Comparison of ENCODE assay signal across 1 cellular context in genomic region chr4:31613946-31614623, GRCh38.
TF ChIP-seq lines count a peak whose summit lies in the region.

No MANE protein-coding gene starts in this region.

TF ChIP-seq in HEK293, 187 proteins besides CTCF, POLR2A, EP300 and RAD21 (continued from another document and continues in another):
- TF ChIP-seq INSM2 (tag by site-specific recombination; IDR thresholded peaks at IDR 0.05) (no peak), ZNF404 (tag by site-specific recombination; IDR thresholded peaks at IDR 0.05) (no peak), IKZF3 (tag by site-specific recombination; IDR thresholded peaks at IDR 0.05) (peak; percentile 19; the same call in 1 of the 2 replicates), ZBTB21 (tag by site-specific recombination; IDR thresholded peaks at IDR 0.05) (peak; percentile 87), ZBTB8A (tag by site-specific recombination; IDR thresholded peaks at IDR 0.05) (peak; percentile 67), ZNF274 (IDR thresholded peaks at IDR 0.05; ENCODE audit: low read length) (no peak), ZNF274 (tag by site-specific recombination; IDR thresholded peaks at IDR 0.05; ENCODE audit: borderline replicate concordance) (no peak), OSR2 (tag by site-specific recombination; IDR thresholded peaks at IDR 0.05) (no peak), EGR2 (tag by site-specific recombination; IDR thresholded peaks at IDR 0.05; ENCODE audit: low read depth) (peak; percentile 45; the same call in 1 of the 2 replicates), MZF1 (tag by site-specific recombination; IDR thresholded peaks at IDR 0.05; ENCODE audit: borderline replicate concordance) (no peak), ZNF473 (tag by site-specific recombination; IDR thresholded peaks at IDR 0.05) (no peak), ZNF23 (tag by site-specific recombination; IDR thresholded peaks at IDR 0.05; ENCODE audit: borderline replicate concordance) (no peak), SETDB1 (IDR thresholded peaks at IDR 0.05; ENCODE audit: insufficient read length, low read length) (peak; percentile 77), ZBTB20 (tag by site-specific recombination; IDR thresholded peaks at IDR 0.05) (peak; percentile 45; the same call in 1 of the 2 replicates), SP2 (tag by site-specific recombination; IDR thresholded peaks at IDR 0.05) (peak; percentile 20; the same call in 1 of the 2 replicates), PATZ1 (tag by site-specific recombination; IDR thresholded peaks at IDR 0.05) (peak; percentile 66), GLIS2 (tag by site-specific recombination; IDR thresholded peaks at IDR 0.05) (no peak), ZNF133 (tag by site-specific recombination; IDR thresholded peaks at IDR 0.05) (no peak), ZNF558 (tag by site-specific recombination; IDR thresholded peaks at IDR 0.05) (0 out of 2 replicates have a peak, but pooled peaks have one; percentile 27), ZNF426 (tag by site-specific recombination; IDR thresholded peaks at IDR 0.05) (no peak), ZNF560 (tag by site-specific recombination; IDR thresholded peaks at IDR 0.05; ENCODE audit: borderline replicate concordance) (no peak), ZNF571 (tag by site-specific recombination; IDR thresholded peaks at IDR 0.05) (no peak), ZNF701 (tag by site-specific recombination; IDR thresholded peaks at IDR 0.05) (no peak), ZNF394 (tag by site-specific recombination; IDR thresholded peaks at IDR 0.05; ENCODE audit: borderline replicate concordance) (peak; percentile 27; the same call in 1 of the 2 replicates), ZNF157 (tag by site-specific recombination; IDR thresholded peaks at IDR 0.05) (no peak), ATF2 (tag by site-specific recombination; IDR thresholded peaks at IDR 0.05; ENCODE audit: low read depth) (peak; percentile 66), ZNF610 (tag by site-specific recombination; IDR thresholded peaks at IDR 0.05; ENCODE audit: borderline replicate concordance) (no peak), ZNF792 (tag by site-specific recombination; IDR thresholded peaks at IDR 0.05) (no peak), ZNF76 (tag by site-specific recombination; IDR thresholded peaks at IDR 0.05; ENCODE audit: borderline replicate concordance, low read depth) (no peak), ZNF354C (tag by site-specific recombination; IDR thresholded peaks at IDR 0.05; ENCODE audit: borderline replicate concordance, low read depth) (no peak), KLF9 (tag by site-specific recombination; IDR thresholded peaks at IDR 0.05; ENCODE audit: low read depth) (no peak), SALL2 (tag by site-specific recombination; IDR thresholded peaks at IDR 0.05; ENCODE audit: borderline replicate concordance) (no peak), GFI1B (tag by site-specific recombination; IDR thresholded peaks at IDR 0.05) (no peak), ZNF391 (tag by site-specific recombination; IDR thresholded peaks at IDR 0.05; ENCODE audit: borderline replicate concordance, low read depth) (no peak), ZNF423 (tag by site-specific recombination; IDR thresholded peaks at IDR 0.05) (no peak), ZNF202 (tag by site-specific recombination; IDR thresholded peaks at IDR 0.05; ENCODE audit: borderline replicate concordance) (no peak), GLIS1 (tag by site-specific recombination; IDR thresholded peaks at IDR 0.05) (peak; percentile 87), ZNF585B (tag by site-specific recombination; IDR thresholded peaks at IDR 0.05) (no peak), ZNF169 (tag by site-specific recombination; IDR thresholded peaks at IDR 0.05) (no peak), RBAK (tag by site-specific recombination; IDR thresholded peaks at IDR 0.05) (no peak), REPIN1 (tag by site-specific recombination; IDR thresholded peaks at IDR 0.05; ENCODE audit: low read depth) (no peak), ZNF629 (tag by site-specific recombination; IDR thresholded peaks at IDR 0.05) (peak; percentile 64), YY2 (tag by site-specific recombination; IDR thresholded peaks at IDR 0.05) (no peak), TRIM28 (IDR thresholded peaks at IDR 0.05; ENCODE audit: borderline replicate concordance, low read length) (0 out of 2 replicates have a peak, but pooled peaks have one; percentile 62), ZNF600 (tag by site-specific recombination; IDR thresholded peaks at IDR 0.05) (peak; percentile 86), ZNF138 (tag by site-specific recombination; IDR thresholded peaks at IDR 0.05; ENCODE audit: borderline replicate concordance) (no peak), ZNF155 (tag by site-specific recombination; IDR thresholded peaks at IDR 0.05) (no peak), ZNF324 (tag by site-specific recombination; IDR thresholded peaks at IDR 0.05) (no peak), ZNF549 (tag by site-specific recombination; IDR thresholded peaks at IDR 0.05) (no peak), ZNF621 (tag by site-specific recombination; IDR thresholded peaks at IDR 0.05) (0 out of 2 replicates have a peak, but pooled peaks have one; percentile 34), HOXD13 (CRISPR knock-in tag; IDR thresholded peaks at IDR 0.05; ENCODE audit: borderline replicate concordance) (no peak), PRDM4 (tag by site-specific recombination; IDR thresholded peaks at IDR 0.05) (no peak), ZNF624 (tag by site-specific recombination; IDR thresholded peaks at IDR 0.05) (no peak), MEIS1 (CRISPR knock-in tag; IDR thresholded peaks at IDR 0.05; ENCODE audit: borderline replicate concordance) (no peak), KLF1 (tag by site-specific recombination; IDR thresholded peaks at IDR 0.05) (no peak), ZSCAN30 (tag by site-specific recombination; IDR thresholded peaks at IDR 0.05) (no peak), ZSCAN16 (tag by site-specific recombination; IDR thresholded peaks at IDR 0.05) (no peak), ZNF311 (tag by site-specific recombination; IDR thresholded peaks at IDR 0.05; ENCODE audit: borderline replicate concordance) (no peak), ZBTB11 (tag by site-specific recombination; conservative IDR thresholded peaks at IDR 0.05; ENCODE audit: low read depth) (no peak), ZEB2 (tag by site-specific recombination; IDR thresholded peaks at IDR 0.05) (no peak), SP7 (tag by site-specific recombination; IDR thresholded peaks at IDR 0.05) (peak; percentile 35; the same call in 1 of the 2 replicates)
